Comparison of ENCODE assay signal across 30 cellular contexts in the genomic region with DNA sequence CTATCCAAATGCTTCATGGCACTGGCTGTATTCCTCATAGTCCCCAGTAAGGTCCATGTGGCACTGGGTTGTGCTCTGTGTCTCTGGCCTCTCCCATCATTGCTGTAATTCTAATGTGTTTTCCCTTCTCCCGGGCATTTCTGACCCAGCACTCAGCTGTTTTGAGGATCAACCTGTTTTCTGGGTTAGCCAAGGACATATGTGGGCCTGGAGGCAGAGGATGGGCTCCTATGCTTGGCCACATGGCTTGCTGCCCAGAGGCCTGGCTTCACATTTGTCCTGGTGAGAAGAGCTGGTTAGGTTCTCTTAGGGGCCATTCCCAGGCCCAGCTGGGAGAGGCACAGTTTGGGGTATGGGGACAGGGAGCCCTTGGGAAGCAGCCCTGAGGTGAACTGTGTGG.
"Had no signal": no experiment of that assay in that cellular context is flagged by ENCODE, and none has a peak within 500 bp of the region (broad histone marks: within the 10 kb centered on the region; RNA-seq: fewer than 3 reads in every experiment).

No MANE protein-coding gene starts in this region.

- H3K36me3 Mint-ChIP-seq: activated naive CD8-positive, alpha-beta T cell had no signal

- H3K4me3 Mint-ChIP-seq: activated CD8-positive, alpha-beta T cell treated with anti-CD3 and anti-CD28 coated beads for 36 hours; activated naive CD4-positive, alpha-beta T cell treated with anti-CD3 and anti-CD28 coated beads for 36 hours; activated naive CD8-positive, alpha-beta T cell; activated naive CD8-positive, alpha-beta T cell treated with anti-CD3 and anti-CD28 coated beads, Interleukin-2, amount 50 U/mL, for 24 hours; activated T-cell treated with anti-CD3 and anti-CD28 coated beads, Interleukin-2, amount 50 U/mL, for 24 hours; activated T-helper 1 cell treated with anti-CD3 and anti-CD28 coated beads, Interleukin-12 subunit alpha, Interleukin-12 subunit beta, Interleukin-2, Interleukin-4 antibody, amounts not matched to agents 30 ng/mL and 10 ng/mL and 1 ng/mL, durations not matched to agents 14 hours and 24 hours and 36 hours had no signal

- DNase-seq: activated CD4-positive, alpha-beta T cell treated with anti-CD3 and anti-CD28 coated beads for 1 hour; activated CD4-positive, alpha-beta T cell treated with anti-CD3 and anti-CD28 coated beads for 48 hours; activated CD4-positive, alpha-beta T cell treated with anti-CD3 and anti-CD28 coated beads, Interleukin-2, amount 50 U/mL, for 4 hours; activated CD4-positive, CD25-positive, alpha-beta regulatory T cell; activated CD8-positive, alpha-beta T cell treated with anti-CD3 and anti-CD28 coated beads for 36 hours; activated gamma-delta T cell treated with Interleukin-2 at 50 U/mL for 16 hours; activated naive CD4-positive, alpha-beta T cell treated with anti-CD3 and anti-CD28 coated beads for 36 hours; activated naive CD8-positive, alpha-beta T cell treated with anti-CD3 and anti-CD28 coated beads, Interleukin-2, amount 50 U/mL, for 24 hours; activated T-cell treated with anti-CD3 and anti-CD28 coated beads, Interleukin-2, amount 50 U/mL, for 24 hours; brain microvascular endothelial cell; central memory CD4-positive, alpha-beta T cell; Kasumi-1; KG1; MV-4-11; NCI-H1092; NCI-H1436 treated with DMSO at 0.1 percent for 48 hours; NCI-H187; NCI-H2029 treated with DMSO at 0.1 percent for 48 hours; NCI-H2107; NCI-H2171; NCI-H510A; NCI-H748 treated with DMSO at 0.1 percent for 48 hours; NK-92 treated with Interleukin-12 subunit alpha and Interleukin-12 subunit beta, amount 100 ng/mL, for 24 hours; PC-3; T1000; WERI-Rb-1 had no signal

- H3K4me3 ChIP-seq: MG63 had no signal

- H3K36me3 ChIP-seq: brain microvascular endothelial cell, MG63, WERI-Rb-1 had no signal

- H3K4me1 Mint-ChIP-seq: activated naive CD8-positive, alpha-beta T cell treated with anti-CD3 and anti-CD28 coated beads, Interleukin-2, amount 50 U/mL, for 24 hours had no signal

- H3K9me3 ChIP-seq: MG63 had no signal

- H3K27ac Mint-ChIP-seq: activated CD8-positive, alpha-beta T cell treated with anti-CD3 and anti-CD28 coated beads for 36 hours; activated naive CD4-positive, alpha-beta T cell treated with anti-CD3 and anti-CD28 coated beads for 36 hours; activated naive CD8-positive, alpha-beta T cell; activated naive CD8-positive, alpha-beta T cell treated with anti-CD3 and anti-CD28 coated beads, Interleukin-2, amount 50 U/mL, for 24 hours; activated T-cell treated with anti-CD3 and anti-CD28 coated beads, Interleukin-2, amount 50 U/mL, for 24 hours; activated T-helper 1 cell treated with anti-CD3 and anti-CD28 coated beads, Interleukin-12 subunit alpha, Interleukin-12 subunit beta, Interleukin-2, Interleukin-4 antibody, amounts not matched to agents 30 ng/mL and 10 ng/mL and 1 ng/mL, durations not matched to agents 14 hours and 24 hours and 36 hours had no signal

- H3K27ac ChIP-seq: brain microvascular endothelial cell, RWPE1, WERI-Rb-1 had no signal

- ATAC-seq: activated CD8-positive, alpha-beta T cell treated with anti-CD3 and anti-CD28 coated beads for 36 hours; activated naive CD8-positive, alpha-beta T cell treated with anti-CD3 and anti-CD28 coated beads, Interleukin-2, amount 50 U/mL, for 24 hours; PC-3 had no signal

- H3K9me3 Mint-ChIP-seq: activated CD8-positive, alpha-beta T cell treated with anti-CD3 and anti-CD28 coated beads for 36 hours; activated naive CD4-positive, alpha-beta T cell treated with anti-CD3 and anti-CD28 coated beads for 36 hours; activated naive CD8-positive, alpha-beta T cell treated with anti-CD3 and anti-CD28 coated beads, Interleukin-2, amount 50 U/mL, for 24 hours; activated T-cell treated with anti-CD3 and anti-CD28 coated beads, Interleukin-2, amount 50 U/mL, for 24 hours; activated T-helper 1 cell treated with anti-CD3 and anti-CD28 coated beads, Interleukin-12 subunit alpha, Interleukin-12 subunit beta, Interleukin-2, Interleukin-4 antibody, amounts not matched to agents 30 ng/mL and 10 ng/mL and 1 ng/mL, durations not matched to agents 14 hours and 24 hours and 36 hours had no signal

- H3K27me3 ChIP-seq: brain microvascular endothelial cell, MG63 had no signal
